Comparison of ENCODE assay signal across 9 cellular contexts in the genomic region with DNA sequence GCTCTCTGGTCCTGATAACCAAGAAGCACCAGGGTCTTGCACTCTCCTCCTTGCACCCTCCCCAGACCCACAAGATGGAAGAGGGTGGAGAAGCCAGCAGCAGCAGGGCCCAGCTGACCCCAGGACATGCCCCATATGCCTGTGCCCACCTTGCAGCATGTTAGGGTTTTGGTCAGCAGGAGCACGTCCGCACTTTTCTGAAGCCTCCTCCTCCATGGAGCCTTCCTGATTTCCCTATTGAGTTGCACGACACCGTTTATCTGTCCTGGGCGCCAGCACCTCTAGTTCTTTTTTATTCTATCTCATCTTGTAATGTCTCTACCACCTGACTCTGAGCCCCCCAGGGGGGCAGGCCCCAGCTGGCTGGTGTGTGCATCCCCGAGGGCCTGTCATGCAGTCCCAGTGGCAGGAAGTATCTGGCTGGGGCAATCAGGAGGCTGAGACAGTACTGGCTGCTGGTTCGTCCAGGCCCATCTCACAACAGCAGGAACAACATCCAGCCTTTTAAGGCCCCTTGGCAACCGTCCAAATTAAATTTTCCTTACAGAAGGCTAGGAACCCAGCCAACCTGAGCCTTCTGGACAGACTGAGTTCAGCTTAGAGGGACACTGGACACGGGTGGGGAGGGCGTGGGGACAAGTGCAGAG. TPM values are rescaled to one million over a fixed set of nuclear protein-coding genes. Genes with fewer than 3 reads are reported as not detected.
DNase-seq lines count a peak whose midpoint lies in the region; ATAC-seq, FAIRE-seq and TF ChIP-seq lines count a peak whose summit lies in the region.
"Had no signal": no experiment of that assay in that cellular context is flagged by ENCODE, and none has a peak within 500 bp of the region (broad histone marks: within the 10 kb centered on the region; RNA-seq: fewer than 3 reads in every experiment).

No MANE protein-coding gene starts in this region.

- POLR2A ChIA-PET in HEK293 (lab: Yijun Ruan, JAX): interaction anchor here (1.0 kb wide), 1 partner anchor 10 kb away, joined by 5 read pairs; no protein-coding TSS in a partner anchor

- no peak for FAIRE-seq in small intestine (lab: Jason Lieb, UNC)

- DNase-seq in SHP77 treated with DMSO at 0.1 percent for 48 hours (lab: John Stamatoyannopoulos, UW) (peak; percentile 38), left cardiac atrium (peak; percentile 67), small intestine (peak; percentile 56), T1000 (lab: John Stamatoyannopoulos, UW) (no peak)
- DNase-seq in central memory CD4-positive, alpha-beta T cell: no peak
- DNase-seq: activated naive CD8-positive, alpha-beta T cell treated with anti-CD3 and anti-CD28 coated beads, Interleukin-2, amount 10 ng/mL, durations not matched to agents 7 days and 5 days had no signal

- H3K9me3 ChIP-seq in HEK293 (ENCODE audit: control insufficient read depth, insufficient read depth, low read depth, low read length): no peaks in the 10 kb centered on the region
- no peaks in the 10 kb centered on the region for H3K9me3 ChIP-seq in small intestine (ENCODE audit: control insufficient read depth, low read depth)

- H3K4me1 ChIP-seq in HEK293 (ENCODE audit: control insufficient read depth, insufficient read depth, low read length): peaks cover 37% of the 10 kb centered on the region
- peaks cover 5 to 10% of the 10 kb centered on the region in 2 donors for H3K4me1 ChIP-seq in small intestine (ENCODE audit: control insufficient read depth in 2 of 2, insufficient read depth in 1 of 2, low read depth in 1 of 2, low read length in 1 of 2)

- intact Hi-C loops in left cardiac atrium (cut with DNase I): no loop called here

- CTCF ChIA-PET in HEK293 (lab: Yijun Ruan, JAX): interaction anchor here (0.8 to 1.2 kb wide), 5 partner anchors 9 to 64 kb away, joined by 3 to 5 read pairs (median 4); no protein-coding TSS in a partner anchor

- ATAC-seq in left cardiac atrium: peak; percentile 20 to 51
- ATAC-seq in GM21576 (IDR thresholded peaks at IDR 0.05; ENCODE audit: unreplicated experiment): no peak
- ATAC-seq in HG02885 (IDR thresholded peaks at IDR 0.05; ENCODE audit: poor library complexity, unreplicated experiment): no peak

- H3K36me3 ChIP-seq in HEK293 (ENCODE audit: control insufficient read depth in 2 of 2, insufficient read depth in 1 of 2, low read length in 2 of 2) (no peaks in the 10 kb centered on the region), small intestine (ENCODE audit: control insufficient read depth in 2 of 2, insufficient read depth in 2 of 2, low read length in 2 of 2) (no peaks in the 10 kb centered on the region)

- TF ChIP-seq CTCF in HEK293 (tag by site-specific recombination; IDR thresholded peaks at IDR 0.05): no peak

- 44 to 51% (median 48%) methylated on average over 10 of the region's 10 CpGs for WGBS in small intestine, 3 donors

- H3K4me3 ChIP-seq in HEK293 (ENCODE audit: low read depth, low read length) (no peak overlapping the region), small intestine (ENCODE audit: low read depth in 1 of 2, low read length in 2 of 2) (no peak overlapping the region)

- H3K27me3 ChIP-seq in small intestine (ENCODE audit: control insufficient read depth in 2 of 2, insufficient read depth in 2 of 2, low read length in 2 of 2): no peaks in the 10 kb centered on the region

- peak overlapping the region; percentile 35; the same call in 1 of the 2 replicates for H3K27ac ChIP-seq in HEK293 (ENCODE audit: extremely low read depth, low read depth, low read length)
- H3K27ac ChIP-seq in small intestine (ENCODE audit: low read depth in 1 of 2, low read length in 1 of 2): peak overlapping the region; percentile 5 to 40

TF ChIP-seq in HEK293, 187 proteins besides CTCF, POLR2A, EP300 and RAD21:
- no peak for TF ChIP-seq ZNF2 (tag by site-specific recombination; IDR thresholded peaks at IDR 0.05)
- TF ChIP-seq SCRT1 (tag by site-specific recombination; IDR thresholded peaks at IDR 0.05; ENCODE audit: borderline replicate concordance): no peak
- no peak for TF ChIP-seq ZNF211 (tag by site-specific recombination; IDR thresholded peaks at IDR 0.05; ENCODE audit: low read depth)
- TF ChIP-seq ZNF140 (tag by site-specific recombination; IDR thresholded peaks at IDR 0.05): no peak
- 0 out of 2 replicates have a peak, but pooled peaks have one; percentile 40 for TF ChIP-seq ZNF121 (tag by site-specific recombination; IDR thresholded peaks at IDR 0.05)
- TF ChIP-seq ZSCAN4 (tag by site-specific recombination; IDR thresholded peaks at IDR 0.05): no peak
- TF ChIP-seq ZIC2 (tag by site-specific recombination; IDR thresholded peaks at IDR 0.05): peak; percentile 75
- TF ChIP-seq ZFP41 (tag by site-specific recombination; IDR thresholded peaks at IDR 0.05; ENCODE audit: borderline replicate concordance): no peak
- TF ChIP-seq OSR2 (tag by site-specific recombination; IDR thresholded peaks at IDR 0.05): peak; percentile 37; the same call in 1 of the 2 replicates
- no peak for TF ChIP-seq ZNF324 (tag by site-specific recombination; IDR thresholded peaks at IDR 0.05)
- TF ChIP-seq ZNF132 (tag by site-specific recombination; IDR thresholded peaks at IDR 0.05; ENCODE audit: borderline replicate concordance): no peak
- no peak for TF ChIP-seq ZNF266 (tag by site-specific recombination; IDR thresholded peaks at IDR 0.05; ENCODE audit: low read depth)
- TF ChIP-seq ZNF292 (tag by site-specific recombination; IDR thresholded peaks at IDR 0.05; ENCODE audit: borderline replicate concordance, low read depth): no peak
- TF ChIP-seq ZNF777 (tag by site-specific recombination; IDR thresholded peaks at IDR 0.05; ENCODE audit: borderline replicate concordance): no peak
- 0 out of 2 replicates have a peak, but pooled peaks have one; percentile 22 for TF ChIP-seq ZBTB8A (tag by site-specific recombination; IDR thresholded peaks at IDR 0.05)
- no peak for TF ChIP-seq GLI2 (tag by site-specific recombination; IDR thresholded peaks at IDR 0.05; ENCODE audit: borderline replicate concordance, low read depth)
- TF ChIP-seq ZNF10 (tag by site-specific recombination; IDR thresholded peaks at IDR 0.05): peak; percentile 82
- TF ChIP-seq GFI1B (tag by site-specific recombination; IDR thresholded peaks at IDR 0.05): no peak
- TF ChIP-seq ZNF549 (tag by site-specific recombination; IDR thresholded peaks at IDR 0.05): no peak
- no peak for TF ChIP-seq SP3 (tag by site-specific recombination; IDR thresholded peaks at IDR 0.05)
- peak; percentile 37; the same call in 1 of the 2 replicates for TF ChIP-seq ZNF341 (tag by site-specific recombination; IDR thresholded peaks at IDR 0.05; ENCODE audit: low read depth)
- TF ChIP-seq YY2 (tag by site-specific recombination; IDR thresholded peaks at IDR 0.05): no peak
- TF ChIP-seq ZNF623 (tag by site-specific recombination; IDR thresholded peaks at IDR 0.05): no peak
- TF ChIP-seq ZNF423 (tag by site-specific recombination; IDR thresholded peaks at IDR 0.05): peak; percentile 35; the same call in 1 of the 2 replicates
- no peak for TF ChIP-seq ZNF837 (tag by site-specific recombination; IDR thresholded peaks at IDR 0.05)
- TF ChIP-seq ZNF561 (tag by site-specific recombination; IDR thresholded peaks at IDR 0.05; ENCODE audit: borderline replicate concordance): no peak
- peak; percentile 39; the same call in 1 of the 2 replicates for TF ChIP-seq ZSCAN30 (tag by site-specific recombination; IDR thresholded peaks at IDR 0.05)
- TF ChIP-seq ZNF157 (tag by site-specific recombination; IDR thresholded peaks at IDR 0.05): no peak
- TF ChIP-seq KLF9 (tag by site-specific recombination; IDR thresholded peaks at IDR 0.05; ENCODE audit: low read depth): no peak
- TF ChIP-seq GLIS1 (tag by site-specific recombination; IDR thresholded peaks at IDR 0.05): peak; percentile 80
- no peak for TF ChIP-seq ZFP3 (tag by site-specific recombination; IDR thresholded peaks at IDR 0.05; ENCODE audit: low read depth)
- no peak for TF ChIP-seq BCL11B (tag by site-specific recombination; IDR thresholded peaks at IDR 0.05; ENCODE audit: low read depth)

RNA-seq across cellular contexts. Expression of gene CCDC85C, which starts 39.6 kb away (rescaled TPM):
- 10 to 100 TPM; 21.4 to 24.7 TPM for total RNA-seq in left cardiac atrium
- polyA plus RNA-seq in small intestine: 10 to 100 TPM; 17.6 to 42.3 (median 26.8) TPM

Comparison
In these comparisons a context has a peak if more than half of its experiments do, and no peak if none do; other contexts are left out.
1. DNase-seq: peak in SHP77 treated with DMSO at 0.1 percent for 48 hours (single experiment), left cardiac atrium (single experiment) and small intestine (single experiment); none in T1000 (single experiment) and central memory CD4-positive, alpha-beta T cell (single experiment).
2. ATAC-seq: peak in left cardiac atrium (2 of 2); none in GM21576 (single experiment) and HG02885 (single experiment).